In genomic region chr19:19527674-19528625, GRCh38 we compare ENCODE assay signal across 1 cellular context.
TF ChIP-seq lines count a peak whose summit lies in the region.

No MANE protein-coding gene starts in this region.

TF ChIP-seq in HepG2, 621 proteins besides CTCF, POLR2A, EP300 and RAD21:
- TF ChIP-seq AGO2 (optimal IDR thresholded peaks at IDR 0.05; ENCODE audit: low read depth, low read length): peak; percentile 51
- 0 out of 2 replicates have a peak, but pooled peaks have one; percentile 35 for TF ChIP-seq RBFOX2 (IDR thresholded peaks at IDR 0.05; ENCODE audit: low read depth, low read length)
- no peak for TF ChIP-seq PHF8 (CRISPR knock-in tag; IDR thresholded peaks at IDR 0.05)
